ENCODE assay signal across 26 cellular contexts in the genomic region with DNA sequence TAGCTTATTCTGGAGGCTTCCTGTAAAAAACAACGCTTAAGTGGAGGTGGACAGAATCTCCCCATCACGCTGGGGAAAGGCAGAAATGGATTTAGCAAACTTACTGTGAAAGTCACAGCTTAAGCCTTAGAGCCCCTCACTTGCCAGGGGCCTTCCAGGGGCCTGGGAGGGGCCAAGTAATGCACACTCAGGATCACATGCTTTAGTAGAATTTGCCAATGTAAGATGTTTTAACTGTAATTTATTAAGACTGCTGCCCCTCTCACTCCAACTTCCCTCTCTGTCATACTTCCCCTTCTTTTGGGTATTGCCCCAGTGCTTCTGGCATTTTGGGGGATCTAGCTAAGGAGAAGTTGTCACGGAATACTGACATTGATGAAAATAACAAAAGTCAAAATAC. TPM values are rescaled to one million over a fixed set of nuclear protein-coding genes. Genes with fewer than 3 reads are reported as not detected.
A peak's percentile ranks its signal among the peaks of the same experiment; 100 is the strongest.
DNase-seq lines count a peak whose midpoint lies in the region; ATAC-seq and TF ChIP-seq lines count a peak whose summit lies in the region.
"Had no signal": no experiment of that assay in that cellular context is flagged by ENCODE, and none has a peak within 500 bp of the region (broad histone marks: within the 10 kb centered on the region; RNA-seq: fewer than 3 reads in every experiment).

No MANE protein-coding gene starts in this region.

- TF ChIP-seq EP300 in gastroesophageal sphincter (IDR thresholded peaks at IDR 0.05) (no peak), stomach (IDR thresholded peaks at IDR 0.05) (no peak)

- H3K27me3 ChIP-seq in HL-60 (ENCODE audit: insufficient read depth, poor library complexity, severe bottlenecking) (no peaks in the 10 kb centered on the region), gastroesophageal sphincter (peaks cover 8% of the 10 kb centered on the region), HAP-1 (ENCODE audit: low read depth) (no peaks in the 10 kb centered on the region), stomach (peaks cover 0 to 6% (median 0%) of the 10 kb centered on the region in 3 donors)
- H3K27me3 ChIP-seq: SJCRH30 had no signal

- WGBS in gastroesophageal sphincter (ENCODE audit: low coverage in 1 of 2), 2 donors: 27 to 100% methylated on average over 1 to 3 of the region's 3 CpGs
- 53 to 71% (median 61%) methylated on average over 3 of the region's 3 CpGs for WGBS in stomach, 5 donors

- peak; percentile 75 to 77 for DNase-seq in AML-193 (lab: John Stamatoyannopoulos, UW)
- peak; percentile 75 to 83 for DNase-seq in HL-60 (ENCODE audit: low read depth in 1 of 2, low spot score in 1 of 2)
- DNase-seq in NOMO-1 (lab: John Stamatoyannopoulos, UW; ENCODE audit: unreplicated experiment in 2 of 2): peak; percentile 87 to 92
- DNase-seq in HAP-1 (ENCODE audit: low spot score in 2 of 2): no peak
- no peak for DNase-seq in stomach
- DNase-seq in NCI-H69 (lab: John Stamatoyannopoulos, UW): no peak
- DNase-seq: activated CD4-positive, alpha-beta T cell treated with anti-CD3 and anti-CD28 coated beads, Interleukin-2, amount 50 U/mL, for 48 hours; activated naive CD4-positive, alpha-beta T cell treated with anti-CD3 and anti-CD28 coated beads for 36 hours; BE2C; HCEC 1CT; naive B cell; NCI-H2029 treated with DMSO at 0.1 percent for 48 hours; NCI-H345; NCI-H82; nucleus accumbens; PC-9; psoas muscle; SJCRH30; T-helper 1 cell had no signal

- H3K4me3 ChIP-seq in HL-60 (replicated peaks; ENCODE audit: insufficient read depth, low read length) (no peak overlapping the region), gastroesophageal sphincter (no peak overlapping the region), HAP-1 (no peak overlapping the region), stomach (no peak overlapping the region)
- H3K4me3 ChIP-seq: PC-9, psoas muscle, SJCRH30, skin epidermis had no signal

- TF ChIP-seq POLR2A in gastroesophageal sphincter (IDR thresholded peaks at IDR 0.05) (no peak), stomach (IDR thresholded peaks at IDR 0.05) (no peak)

- H3K9me3 ChIP-seq in gastroesophageal sphincter (no peaks in the 10 kb centered on the region), HAP-1 (no peaks in the 10 kb centered on the region), stomach (no peaks in the 10 kb centered on the region)
- H3K9me3 ChIP-seq: BE2C, psoas muscle, SJCRH30 had no signal

- in situ Hi-C loops in HAP-1 (cut with MboI; ENCODE audit: low sequenced_read_pairs): no loop called here

- TF ChIP-seq CTCF in HL-60 (IDR thresholded peaks at IDR 0.05; ENCODE audit: insufficient read depth, low read length) (no peak), gastroesophageal sphincter (IDR thresholded peaks at IDR 0.05) (no peak), stomach (IDR thresholded peaks at IDR 0.05) (no peak)

- ATAC-seq in gastroesophageal sphincter (peak; percentile 43), HG03175 (IDR thresholded peaks at IDR 0.05; ENCODE audit: unreplicated experiment) (no peak)
- ATAC-seq: activated CD4-positive, CD25-positive, alpha-beta regulatory T cell treated with anti-CD3 and anti-CD28 coated beads, Interleukin-2, amount 50 U/mL, for 24 hours; left lobe of liver; psoas muscle had no signal

- H3K36me3 ChIP-seq in gastroesophageal sphincter (no peaks in the 10 kb centered on the region), HAP-1 (replicated peaks) (no peaks in the 10 kb centered on the region), stomach (no peaks in the 10 kb centered on the region)
- H3K36me3 ChIP-seq: BE2C, SJCRH30 had no signal

- intact Hi-C loops in stomach (cut with DNase I; ENCODE audit: low total_unique reads): no loop called here

- H3K4me1 ChIP-seq in gastroesophageal sphincter (no peaks in the 10 kb centered on the region), HAP-1 (peaks cover 4% of the 10 kb centered on the region), stomach (no peaks in the 10 kb centered on the region)
- H3K4me1 ChIP-seq: BE2C, psoas muscle had no signal

- peak overlapping the region; percentile 82 for H3K27ac ChIP-seq in HL-60 (replicated peaks)
- no peak overlapping the region for H3K27ac ChIP-seq in gastroesophageal sphincter
- H3K27ac ChIP-seq in stomach: no peak overlapping the region
- H3K27ac ChIP-seq: PC-9, psoas muscle, SJCRH30, skin epidermis had no signal

RNA-seq across cellular contexts. Expression of a gene that starts 12.6 kb away (rescaled TPM):
- total RNA-seq in gastroesophageal sphincter: 10 to 100 TPM in 2 of 4 donors, 1 to 10 TPM in 2; 7.6 to 14.5 (median 10.4) TPM
- total RNA-seq in stomach: 100 to 1,000 TPM in 1 of 5 donors, 10 to 100 TPM in 3, 1 to 10 TPM in 1; 2.3 to 165 (median 22.3) TPM
- 10 to 100 TPM; 27.9 to 81.0 (median 53.1) TPM for polyA plus RNA-seq in stomach

RNA-seq across cellular contexts. Expression of a gene that starts 51.0 kb away (rescaled TPM):
- total RNA-seq in gastroesophageal sphincter (100 to 1,000 TPM in 3 of 4 donors, 10 to 100 TPM in 1; 52.9 to 359 (median 146) TPM), stomach (100 to 1,000 TPM in 1 of 5 donors, 10 to 100 TPM in 1, not detected in 3; 19.9 to 193 TPM)
- 1 to 10 TPM; 2.5 to 8.2 (median 3.4) TPM for polyA plus RNA-seq in stomach
- total RNA-seq: activated naive CD4-positive, alpha-beta T cell treated with anti-CD3 and anti-CD28 coated beads for 36 hours; cerebellum; glomerular endothelial cell; SJCRH30 had no signal

Comparison
In these comparisons a context has a peak if more than half of its experiments do, and no peak if none do; other contexts are left out.
1. DNase-seq: peak in AML-193 (2 of 2), HL-60 (2 of 2) and NOMO-1 (2 of 2); none in HAP-1 (0 of 2), stomach (single experiment) and NCI-H69 (single experiment).